8 cellular contexts compared by ENCODE assay signal in genomic region chr7:135558337-135558767, GRCh38. TPM values are rescaled to one million over a fixed set of nuclear protein-coding genes. Genes with fewer than 3 reads are reported as not detected.
DNase-seq lines count a peak whose midpoint lies in the region; ATAC-seq lines count a peak whose summit lies in the region.

No MANE protein-coding gene starts in this region.

- no peaks in the 10 kb centered on the region for H3K9me3 Mint-ChIP-seq in T-helper 2 cell treated with Interferon-gamma antibody and Interleukin-4, amounts not matched to agents 5 μg/mL and 100 μg/mL, for 36 hours

- peaks cover 5 to 19% (median 7%) of the 10 kb centered on the region in 3 donors for H3K4me1 ChIP-seq in skeletal muscle tissue (ENCODE audit: control insufficient read depth in 3 of 3, insufficient read depth in 3 of 3, low read length in 3 of 3)

- H3K27me3 ChIP-seq in skeletal muscle tissue (ENCODE audit: control insufficient read depth in 3 of 3, insufficient read depth in 3 of 3, low read length in 3 of 3), result no peaks in the 10 kb centered on the region

- H3K27ac Mint-ChIP-seq in T-helper 2 cell treated with Interferon-gamma antibody and Interleukin-4, amounts not matched to agents 5 μg/mL and 100 μg/mL, for 36 hours, result no peak overlapping the region

- peak overlapping the region; percentile 97 for H3K27ac ChIP-seq in skeletal muscle tissue (ENCODE audit: low read depth, low read length)

- peaks cover 0 to 4% (median 0%) of the 10 kb centered on the region in 3 donors for H3K36me3 ChIP-seq in skeletal muscle tissue (ENCODE audit: control insufficient read depth in 3 of 3, insufficient read depth in 3 of 3, low read length in 3 of 3)

- peak overlapping the region; percentile 94 to 99 (median 95) for H3K9ac ChIP-seq in skeletal muscle tissue (ENCODE audit: low read depth in 1 of 3, low read length in 3 of 3)

- H3K4me3 Mint-ChIP-seq in T-helper 2 cell treated with Interferon-gamma antibody and Interleukin-4, amounts not matched to agents 5 μg/mL and 100 μg/mL, for 36 hours, result no peak overlapping the region

- peak; percentile 75 for ATAC-seq in HG02885 (IDR thresholded peaks at IDR 0.05; ENCODE audit: poor library complexity, unreplicated experiment)

- no peaks in the 10 kb centered on the region for H3K9me3 ChIP-seq in skeletal muscle tissue (ENCODE audit: control insufficient read depth in 3 of 3, low read length in 3 of 3)

- H3K36me3 Mint-ChIP-seq in T-helper 2 cell treated with Interferon-gamma antibody and Interleukin-4, amounts not matched to agents 5 μg/mL and 100 μg/mL, for 36 hours (ENCODE audit: low read depth), result peaks cover 13% of the 10 kb centered on the region

- H3K4me1 Mint-ChIP-seq in T-helper 2 cell treated with Interferon-gamma antibody and Interleukin-4, amounts not matched to agents 5 μg/mL and 100 μg/mL, for 36 hours (ENCODE audit: low read depth), result peaks cover 16% of the 10 kb centered on the region

- peaks cover 4% of the 10 kb centered on the region for H3K27me3 Mint-ChIP-seq in T-helper 2 cell treated with Interferon-gamma antibody and Interleukin-4, amounts not matched to agents 5 μg/mL and 100 μg/mL, for 36 hours (ENCODE audit: low read depth)

- H3K4me3 ChIP-seq in iPS-11a (ENCODE audit: low read depth, low read length) (peak overlapping the region; percentile 98), skeletal muscle tissue (ENCODE audit: low read length in 3 of 3) (peak overlapping the region; percentile 93 to 99 (median 97))

- DNase-seq in NOMO-1 (lab: John Stamatoyannopoulos, UW; ENCODE audit: unreplicated experiment in 2 of 2) (peak; percentile 49 to 52), NOMO-1 treated with dmso at 0.1 percent for 144 hours (lab: John Stamatoyannopoulos, UW; ENCODE audit: unreplicated experiment) (no peak), NCI-H146 treated with DMSO at 0.1 percent for 48 hours (lab: John Stamatoyannopoulos, UW; ENCODE audit: unreplicated experiment) (peak; percentile 71), astrocyte of the hippocampus (ENCODE audit: low read depth, low spot score) (peak; percentile 67)
- peak; percentile 72 for DNase-seq in T-helper 2 cell treated with Interferon-gamma antibody and Interleukin-4, amounts not matched to agents 5 μg/mL and 100 μg/mL, for 36 hours (ENCODE audit: low spot score)

RNA-seq across cellular contexts. Expression of gene NUP205, which starts 0.6 kb away (rescaled TPM):
- total RNA-seq in skeletal muscle tissue, result 39.1 TPM

RNA-seq across cellular contexts. Expression of gene CNOT4, which starts 48.5 kb away (rescaled TPM):
- 16.2 TPM for total RNA-seq in skeletal muscle tissue
